In genomic region chr12:77645966-77646598, GRCh38 we compare ENCODE assay signal across 15 cellular contexts.
DNase-seq lines count a peak whose midpoint lies in the region; ATAC-seq and TF ChIP-seq lines count a peak whose summit lies in the region.
"Had no signal": no experiment of that assay in that cellular context is flagged by ENCODE, and none has a peak within 500 bp of the region (broad histone marks: within the 10 kb centered on the region; RNA-seq: fewer than 3 reads in every experiment).

No MANE protein-coding gene starts in this region.

- ATAC-seq in GM18505 (IDR thresholded peaks at IDR 0.05; ENCODE audit: unreplicated experiment), result peak; percentile 49
- ATAC-seq in GM21367 (IDR thresholded peaks at IDR 0.05; ENCODE audit: unreplicated experiment), result peak; percentile 49
- peak; percentile 92 for ATAC-seq in HG03175 (IDR thresholded peaks at IDR 0.05; ENCODE audit: unreplicated experiment)
- no peak for ATAC-seq in HG02970 (IDR thresholded peaks at IDR 0.05; ENCODE audit: low FRiP score, unreplicated experiment)
- ATAC-seq: gastroesophageal sphincter; natural killer cell treated with Interleukin-12 subunit alpha and Interleukin-12 subunit beta and Interleukin-15 and Interleukin-18, amount 100 ng/mL, for 72 hours; stimulated activated memory B cell treated with anti-CD40 and anti-IgM and Interleukin-4, amounts not matched to agents 10 μg/mL and 1 μg/mL and 100 μg/mL, for 72 hours had no signal

- TF ChIP-seq POLR2A in GM18505 (IDR thresholded peaks at IDR 0.05; ENCODE audit: borderline replicate concordance, extremely low read depth, insufficient read depth, insufficient read length), result no peak

- DNase-seq in OCI-M1 (lab: John Stamatoyannopoulos, UW), result peak; percentile 49
- no peak for DNase-seq in globus pallidus (ENCODE audit: low spot score)
- no peak for DNase-seq in NCI-H510A (lab: John Stamatoyannopoulos, UW)
- no peak for DNase-seq in NK-92 (lab: John Stamatoyannopoulos, UW; ENCODE audit: unreplicated experiment)
- DNase-seq: activated CD4-positive, alpha-beta T cell treated with anti-CD3 and anti-CD28 coated beads, Interleukin-2, amount 10 ng/mL, durations not matched to agents 24 days and 14 days; Calu3; NCI-H2081 treated with DMSO at 0.1 percent for 48 hours; stimulated activated CD4-positive, alpha-beta T cell treated with anti-CD3 and anti-CD28 coated beads, Interleukin-4, amount 100 ng/mL, for 1 hour had no signal
